Comparison of ENCODE assay signal across 8 cellular contexts in genomic region chr1:81800741-81801031, GRCh38. TPM values are rescaled to one million over a fixed set of nuclear protein-coding genes. Genes with fewer than 3 reads are reported as not detected.
DNase-seq lines count a peak whose midpoint lies in the region; ATAC-seq and TF ChIP-seq lines count a peak whose summit lies in the region.

Gene ADGRL2, plus strand, starts transcription at chr1:81800934. Its CDS starts 36,051 bp downstream, at chr1:81836985.

- in situ Hi-C loops in GM23248 (cut with MboI) = no loop called here

- DNase-seq in GM23248 (no peak), RWPE1 (ENCODE audit: low spot score) (no peak), fibroblast of mammary gland (ENCODE audit: low read depth) (no peak), omental fat pad (ENCODE audit: low spot score) (no peak), Kasumi-1 (lab: John Stamatoyannopoulos, UW) (no peak), RPMI8226 (no peak), NCI-H748 treated with DMSO at 0.1 percent for 48 hours (lab: John Stamatoyannopoulos, UW) (no peak)

- H4K20me1 ChIP-seq in GM23248 (ENCODE audit: insufficient read depth) = no peaks in the 10 kb centered on the region

- no peaks in the 10 kb centered on the region for H3K9me2 ChIP-seq in GM23248 (ENCODE audit: insufficient read depth)

- TF ChIP-seq CTCF in RWPE1 (conservative IDR thresholded peaks at IDR 0.05; ENCODE audit: low read depth) (no peak), fibroblast of mammary gland (conservative IDR thresholded peaks at IDR 0.05; ENCODE audit: control insufficient read depth, insufficient read depth, low read depth, low read length) (no peak), omental fat pad (IDR thresholded peaks at IDR 0.05) (no peak)

- H3F3A ChIP-seq in GM23248 (ENCODE audit: insufficient read depth) = peaks cover 24% of the 10 kb centered on the region

- no peaks in the 10 kb centered on the region for H3K9me3 ChIP-seq in GM23248 (ENCODE audit: low read depth)

- H3K36me3 ChIP-seq in GM23248 (ENCODE audit: low read depth) = no peaks in the 10 kb centered on the region

- peak within 1 kb of the TSS; percentile 92 for H2AFZ ChIP-seq in GM23248

- H3K27me3 ChIP-seq in GM23248 (replicated peaks; ENCODE audit: insufficient read depth) = no peaks in the 10 kb centered on the region

- H3K79me2 ChIP-seq in GM23248 (ENCODE audit: insufficient read depth) = peaks cover 37% of the 10 kb centered on the region

- H3K27ac ChIP-seq in GM23248 = peak within 1 kb of the TSS; percentile 71
- H3K27ac ChIP-seq in RWPE1 = peak within 1 kb of the TSS; percentile 82

- peak within 1 kb of the TSS; percentile 83 for H3K4me3 ChIP-seq in GM23248
- peak within 1 kb of the TSS; percentile 71 for H3K4me3 ChIP-seq in fibroblast of mammary gland (ENCODE audit: control insufficient read depth, low read depth, low read length)

- peak; percentile 36 for ATAC-seq in omental fat pad (ENCODE audit: low FRiP score)
- ATAC-seq in HG03439 (IDR thresholded peaks at IDR 0.05; ENCODE audit: unreplicated experiment) = no peak

- POLR2A ChIA-PET in RWPE1 (lab: Yijun Ruan, JAX; ENCODE audit: low non-redundant PET) = no interaction called here

- peak within 1 kb of the TSS; percentile 98 for H3K4me2 ChIP-seq in GM23248 (ENCODE audit: unreplicated experiment)

- H3K9ac ChIP-seq in GM23248 = peak within 1 kb of the TSS; percentile 85

- peaks cover 16% of the 10 kb centered on the region for H3K4me1 ChIP-seq in GM23248 (ENCODE audit: insufficient read depth)

- CTCF ChIA-PET in RWPE1 (lab: Yijun Ruan, JAX) = no interaction called here

- WGBS in GM23248 (ENCODE audit: low coverage in 1 of 2, low lambda C conversion rate in 2 of 2, missing lambda C conversion rate in 2 of 2), 2 experiments = 0 to 2% methylated on average over 9 to 23 of the region's 36 CpGs

RNA-seq across cellular contexts. Expression of gene ADGRL2, which starts in this region (rescaled TPM):
- 41.6 and 43.4 TPM in 2 replicates for total RNA-seq in GM23248 (2014; rRNA removed; shearing (Covaris generic))
- 12.3 and 15.6 TPM in 2 replicates for polyA plus RNA-seq in GM23248 (2016; fragmentation: Nextera tagmentation; extraction: Ambion mirVana)
- total RNA-seq in omental fat pad = 10 to 100 TPM; 50.7 to 72.4 (median 54.2) TPM
